Comparison of ENCODE assay signal across 8 cellular contexts in the genomic region with DNA sequence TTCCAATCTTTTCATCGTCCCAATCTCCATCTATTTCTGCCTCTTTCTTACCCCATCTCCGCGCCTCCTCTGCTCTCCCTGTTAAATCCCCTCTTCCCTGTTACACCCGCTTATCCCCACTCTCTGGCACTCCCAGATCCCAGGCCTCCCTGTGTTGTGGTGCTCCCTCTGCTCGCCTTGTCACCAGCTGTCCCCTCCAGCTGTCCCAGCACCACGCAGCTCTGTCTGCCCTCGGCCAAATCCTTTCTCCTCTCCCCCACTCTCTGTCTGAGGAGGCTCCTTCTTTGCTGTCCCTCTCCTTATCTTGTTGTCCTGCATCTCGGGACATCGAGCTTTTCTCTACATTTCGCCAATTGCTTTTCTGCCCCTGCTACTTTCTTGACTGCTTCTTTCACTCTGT. TPM values are rescaled to one million over a fixed set of nuclear protein-coding genes. Genes with fewer than 3 reads are reported as not detected.
A peak's percentile ranks its signal among the peaks of the same experiment; 100 is the strongest.
DNase-seq lines count a peak whose midpoint lies in the region; ATAC-seq and TF ChIP-seq lines count a peak whose summit lies in the region.

No MANE protein-coding gene starts in this region.

- H3K4me1 ChIP-seq in endocrine pancreas (ENCODE audit: control insufficient read depth, insufficient read depth, low read length), result no peaks in the 10 kb centered on the region

- H3K9me3 ChIP-seq in endocrine pancreas (ENCODE audit: control insufficient read depth, low read length), result no peaks in the 10 kb centered on the region

- peak overlapping the region; percentile 67 for H3K9ac ChIP-seq in endocrine pancreas (ENCODE audit: control insufficient read depth, insufficient read depth, low read length)

- H3K27me3 Mint-ChIP-seq in osteocyte (ENCODE audit: unreplicated experiment), result no peaks in the 10 kb centered on the region

- DNase-seq in EL, result peak; percentile 6
- peak; percentile 92 for DNase-seq in NCI-H82 (lab: John Stamatoyannopoulos, UW)
- no peak for DNase-seq in osteocyte (ENCODE audit: extremely low spot score, unreplicated experiment)
- no peak for DNase-seq in activated gamma-delta T cell treated with Interleukin-2 at 50 U/mL for 16 hours
- no peak for DNase-seq in pons (ENCODE audit: low spot score)
- DNase-seq in LoVo (ENCODE audit: low spot score), result no peak

- no peak for ATAC-seq in HG03469 (IDR thresholded peaks at IDR 0.05; ENCODE audit: unreplicated experiment)

- H3K27me3 ChIP-seq in endocrine pancreas (ENCODE audit: control insufficient read depth, insufficient read depth, low read length), result no peaks in the 10 kb centered on the region

- H3K4me3 ChIP-seq in endocrine pancreas (ENCODE audit: control insufficient read depth, insufficient read depth, low read length), result peak overlapping the region; percentile 53

- H3K36me3 Mint-ChIP-seq in osteocyte (ENCODE audit: unreplicated experiment), result peaks cover 27% of the 10 kb centered on the region

- peak overlapping the region; percentile 96 for H3K4me3 Mint-ChIP-seq in osteocyte (ENCODE audit: unreplicated experiment)

- peaks cover 25% of the 10 kb centered on the region for H3K4me1 Mint-ChIP-seq in osteocyte (ENCODE audit: unreplicated experiment)

- peak overlapping the region; percentile 95 for H3K27ac Mint-ChIP-seq in osteocyte (ENCODE audit: unreplicated experiment)

- TF ChIP-seq CTCF in osteocyte (IDR thresholded peaks at IDR 0.05), result no peak

- H3K9me3 Mint-ChIP-seq in osteocyte (ENCODE audit: unreplicated experiment), result no peaks in the 10 kb centered on the region

- no peaks in the 10 kb centered on the region for H3K36me3 ChIP-seq in endocrine pancreas (ENCODE audit: control insufficient read depth, insufficient read depth, low read length)

RNA-seq across cellular contexts. Expression of a gene that starts 1.0 kb away (rescaled TPM):
- 32.9 and 33.2 TPM in 2 replicates for total RNA-seq in osteocyte

RNA-seq across cellular contexts. Expression of a gene that starts 30.5 kb away (rescaled TPM):
- 7.2 and 10.6 TPM in 2 replicates for total RNA-seq in osteocyte

RNA-seq across cellular contexts. Expression of a gene that starts 56.7 kb away (rescaled TPM):
- 15.3 and 15.9 TPM in 2 replicates for total RNA-seq in osteocyte

RNA-seq across cellular contexts. Expression of a gene that starts 57.6 kb away (rescaled TPM):
- total RNA-seq in osteocyte, result not detected in 2 replicates

Comparison
In these comparisons a context has a peak if more than half of its experiments do, and no peak if none do; other contexts are left out.
1. DNase-seq: peak in EL (single experiment) and NCI-H82 (single experiment); none in osteocyte (single experiment), activated gamma-delta T cell treated with Interleukin-2 at 50 U/mL for 16 hours (single experiment), pons (single experiment) and LoVo (single experiment).